In the genomic region with DNA sequence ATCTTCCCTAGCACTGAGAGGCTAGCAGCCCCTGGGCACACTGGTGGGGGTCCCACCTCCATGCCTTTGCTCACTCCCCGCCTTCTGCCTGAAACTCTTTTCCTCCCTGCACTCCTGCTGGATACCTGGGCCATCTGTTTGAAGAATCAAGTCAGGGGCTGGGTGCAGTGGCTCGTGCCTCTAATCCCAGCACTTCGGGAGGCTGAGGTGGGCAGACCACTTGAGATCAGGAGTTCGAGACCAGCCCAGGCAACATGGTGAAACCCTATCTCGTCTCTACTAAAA, we compare ENCODE assay signal across 1 cellular context.
A peak's percentile ranks its signal among the peaks of the same experiment; 100 is the strongest.
TF ChIP-seq lines count a peak whose summit lies in the region.

No MANE protein-coding gene starts in this region.

TF ChIP-seq in HepG2, 621 proteins besides CTCF, POLR2A, EP300 and RAD21:
- peak; percentile 79; the same call in 1 of the 2 replicates for TF ChIP-seq NFIB (CRISPR knock-in tag; IDR thresholded peaks at IDR 0.05; ENCODE audit: borderline replicate concordance)
- TF ChIP-seq, protein P1, sequence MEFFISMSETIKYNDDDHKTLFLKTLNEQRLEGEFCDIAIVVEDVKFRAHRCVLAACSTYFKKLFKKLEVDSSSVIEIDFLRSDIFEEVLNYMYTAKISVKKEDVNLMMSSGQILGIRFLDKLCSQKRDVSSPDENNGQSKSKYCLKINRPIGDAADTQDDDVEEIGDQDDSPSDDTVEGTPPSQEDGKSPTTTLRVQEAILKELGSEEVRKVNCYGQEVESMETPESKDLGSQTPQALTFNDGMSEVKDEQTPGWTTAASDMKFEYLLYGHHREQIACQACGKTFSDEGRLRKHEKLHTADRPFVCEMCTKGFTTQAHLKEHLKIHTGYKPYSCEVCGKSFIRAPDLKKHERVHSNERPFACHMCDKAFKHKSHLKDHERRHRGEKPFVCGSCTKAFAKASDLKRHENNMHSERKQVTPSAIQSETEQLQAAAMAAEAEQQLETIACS (CRISPR knock-in tag; IDR thresholded peaks at IDR 0.05), result no peak
- TF ChIP-seq DR1 (CRISPR knock-in tag; IDR thresholded peaks at IDR 0.05), result 0 out of 2 replicates have a peak, but pooled peaks have one; percentile 29
- TF ChIP-seq ZNF597 (CRISPR knock-in tag; IDR thresholded peaks at IDR 0.05), result no peak
- TF ChIP-seq WIZ (CRISPR knock-in tag; IDR thresholded peaks at IDR 0.05), result no peak
